Comparison of ENCODE assay signal across 14 cellular contexts in the genomic region with DNA sequence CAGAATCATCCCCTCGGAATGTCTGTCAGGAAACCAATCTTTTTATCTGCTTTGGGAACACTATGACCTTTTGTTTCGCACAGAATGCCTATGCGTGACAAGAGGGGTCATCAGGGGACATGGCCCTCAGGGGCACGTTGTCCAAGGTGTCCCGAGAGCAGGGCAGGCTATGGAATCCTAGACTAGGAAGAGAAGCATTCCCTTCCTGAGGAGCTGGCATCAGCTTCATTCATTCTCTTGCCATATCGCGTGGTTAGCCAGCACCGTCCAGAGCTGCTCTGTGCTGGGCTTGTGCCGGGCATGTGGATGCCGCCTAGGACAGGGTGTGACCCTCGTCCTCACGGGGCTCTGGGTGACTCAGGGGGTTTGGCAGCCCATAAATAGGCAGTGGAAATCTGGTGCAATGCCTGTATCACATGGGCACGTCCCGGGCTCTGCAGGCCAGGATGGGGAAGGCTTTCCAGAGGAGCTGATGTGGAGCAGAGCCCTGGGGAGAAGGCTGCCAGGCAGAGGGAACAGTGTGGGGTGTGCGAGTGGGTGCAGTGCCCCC.
DNase-seq lines count a peak whose midpoint lies in the region; ATAC-seq and TF ChIP-seq lines count a peak whose summit lies in the region.
"Had no signal": no experiment of that assay in that cellular context is flagged by ENCODE, and none has a peak within 500 bp of the region (broad histone marks: within the 10 kb centered on the region; RNA-seq: fewer than 3 reads in every experiment).

No MANE protein-coding gene starts in this region.

- no peak for TF ChIP-seq EP300 in sigmoid colon (IDR thresholded peaks at IDR 0.05)

- no peaks in the 10 kb centered on the region for H3K36me3 ChIP-seq in sigmoid colon

- TF ChIP-seq CTCF in foreskin fibroblast (IDR thresholded peaks at IDR 0.05; ENCODE audit: low read depth, low read length) = no peak
- no peak for TF ChIP-seq CTCF in sigmoid colon (IDR thresholded peaks at IDR 0.05)

- 47 to 70% methylated on average over 15 of the region's 15 CpGs for WGBS in sigmoid colon, 2 donors

- intact Hi-C loops in sigmoid colon (cut with DNase I) = no loop called here

- DNase-seq in GM04503 (ENCODE audit: low read depth) (peak; percentile 81), foreskin fibroblast (peak; percentile 93 to 97), sigmoid colon (peak; percentile 73), NOMO-1 treated with dmso at 0.1 percent for 144 hours (lab: John Stamatoyannopoulos, UW; ENCODE audit: unreplicated experiment) (no peak), iPS-NIHi7 (ENCODE audit: extremely low spot score) (no peak), GDM1 (lab: John Stamatoyannopoulos, UW) (no peak)
- DNase-seq: activated effector memory CD4-positive, alpha-beta T cell treated with Interleukin-2 at 50 U/mL for 16 hours; COR-L47; naive thymus-derived CD4-positive, alpha-beta T cell; NCI-H2171 treated with DMSO at 0.1 percent for 48 hours; SHP77 treated with DMSO at 0.1 percent for 48 hours had no signal

- H3K4me3 ChIP-seq in foreskin fibroblast (ENCODE audit: low read depth in 1 of 2, low read length in 2 of 2) = no peak overlapping the region
- no peak overlapping the region for H3K4me3 ChIP-seq in sigmoid colon

- H3K4me1 ChIP-seq in sigmoid colon = peaks cover 0 to 12% (median 8%) of the 10 kb centered on the region in 4 donors

- peak overlapping the region in 1 of 4 donors; percentile 2 for H3K27ac ChIP-seq in sigmoid colon

- H3K9me3 ChIP-seq in sigmoid colon = no peaks in the 10 kb centered on the region

- ATAC-seq in SK-N-SH treated with all-trans-retinoic acid at 6 μM for 48 hours (peak; percentile 51), HG03095 (IDR thresholded peaks at IDR 0.05; ENCODE audit: unreplicated experiment) (no peak)
- ATAC-seq: activated CD4-positive, CD25-positive, alpha-beta regulatory T cell treated with anti-CD3 and anti-CD28 coated beads, Interleukin-2, amount 50 U/mL, for 24 hours; naive thymus-derived CD4-positive, alpha-beta T cell had no signal

- TF ChIP-seq POLR2A in sigmoid colon (IDR thresholded peaks at IDR 0.05) = no peak

- peaks cover 4 to 43% (median 14%) of the 10 kb centered on the region in 3 donors for H3K27me3 ChIP-seq in sigmoid colon

TF ChIP-seq in SK-N-SH treated with all-trans-retinoic acid at 6 μM for 48 hours, 23 proteins besides CTCF, POLR2A, EP300 and RAD21:
- TF ChIP-seq ZC3H10 (CRISPR knock-in tag; IDR thresholded peaks at IDR 0.05) = no peak

Comparison
In these comparisons a context has a peak if more than half of its experiments do, and no peak if none do; other contexts are left out.
1. DNase-seq: peak in GM04503 (single experiment), foreskin fibroblast (2 of 2) and sigmoid colon (single experiment); none in NOMO-1 treated with dmso at 0.1 percent for 144 hours (single experiment), iPS-NIHi7 (single experiment) and GDM1 (single experiment).